In the genomic region with DNA sequence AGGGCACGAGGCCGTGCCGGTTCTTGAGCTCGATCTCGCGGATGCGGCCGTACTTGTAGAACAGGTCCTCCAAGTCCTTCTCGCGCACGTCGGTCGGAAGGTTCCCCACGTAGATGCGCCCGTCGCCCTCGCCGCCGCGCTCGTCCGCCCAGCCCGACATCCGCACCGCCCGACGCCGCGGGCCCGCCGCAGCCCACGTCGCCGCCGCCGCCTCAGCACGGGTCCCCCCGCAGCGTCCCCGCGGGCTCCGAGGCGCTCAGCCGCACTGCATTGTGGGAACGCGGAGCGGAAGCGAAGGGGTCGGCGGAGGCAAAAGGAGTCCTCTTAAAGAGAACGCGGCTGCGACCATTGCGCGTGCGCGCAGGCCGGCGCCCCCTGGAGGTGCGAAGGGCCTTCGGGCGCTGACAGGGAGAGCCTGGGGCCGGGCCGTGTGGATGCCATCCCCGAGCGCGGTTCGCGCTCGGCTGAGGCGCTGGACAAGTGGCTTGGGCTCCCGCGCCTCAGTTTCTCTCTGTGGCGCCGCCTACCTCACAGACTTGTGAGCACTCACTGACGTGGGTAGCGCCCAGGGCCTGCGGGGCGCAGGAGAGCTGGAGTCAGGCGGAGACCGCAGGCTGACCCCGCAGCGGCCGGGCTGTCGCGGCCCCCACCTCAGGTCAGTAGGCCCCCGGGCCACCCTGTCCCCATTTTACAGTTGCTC, we compare ENCODE assay signal across 1 cellular context.
TF ChIP-seq lines count a peak whose summit lies in the region.

A gene with protein sequence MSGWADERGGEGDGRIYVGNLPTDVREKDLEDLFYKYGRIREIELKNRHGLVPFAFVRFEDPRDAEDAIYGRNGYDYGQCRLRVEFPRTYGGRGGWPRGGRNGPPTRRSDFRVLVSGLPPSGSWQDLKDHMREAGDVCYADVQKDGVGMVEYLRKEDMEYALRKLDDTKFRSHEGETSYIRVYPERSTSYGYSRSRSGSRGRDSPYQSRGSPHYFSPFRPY (minus strand): TSS at position 299 of the 700 bp plus-strand sequence. CDS start 139 bp downstream, at position 160.

TF ChIP-seq in HEK293, 187 proteins besides CTCF, POLR2A, EP300 and RAD21 (continued from another document and continues in another):
- TF ChIP-seq, protein P1, sequence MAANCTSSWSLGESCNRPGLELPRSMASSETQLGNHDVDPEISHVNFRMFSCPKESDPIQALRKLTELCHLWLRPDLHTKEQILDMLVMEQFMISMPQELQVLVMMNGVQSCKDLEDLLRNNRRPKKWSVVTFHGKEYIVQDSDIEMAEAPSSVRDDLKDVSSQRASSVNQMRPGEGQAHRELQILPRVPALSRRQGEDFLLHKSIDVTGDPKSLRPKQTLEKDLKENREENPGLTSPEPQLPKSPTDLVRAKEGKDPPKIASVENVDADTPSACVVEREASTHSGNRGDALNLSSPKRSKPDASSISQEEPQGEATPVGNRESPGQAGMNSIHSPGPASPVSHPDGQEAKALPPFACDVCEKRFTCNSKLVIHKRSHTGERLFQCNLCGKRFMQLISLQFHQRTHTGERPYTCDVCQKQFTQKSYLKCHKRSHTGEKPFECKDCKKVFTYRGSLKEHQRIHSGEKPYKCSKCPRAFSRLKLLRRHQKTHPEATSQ (tag by site-specific recombination; IDR thresholded peaks at IDR 0.05), result peak; percentile 73; the same call in 1 of the 2 replicates
- TF ChIP-seq ZNF2 (tag by site-specific recombination; IDR thresholded peaks at IDR 0.05) (peak; percentile 55; the same call in 1 of the 2 replicates), ZNF561 (tag by site-specific recombination; IDR thresholded peaks at IDR 0.05; ENCODE audit: borderline replicate concordance) (peak; percentile 95), ZNF600 (tag by site-specific recombination; IDR thresholded peaks at IDR 0.05) (no peak), YY1 (tag by site-specific recombination; IDR thresholded peaks at IDR 0.05) (no peak; the same call in none of the 2 replicates), ZNF571 (tag by site-specific recombination; IDR thresholded peaks at IDR 0.05) (no peak), GLI4 (tag by site-specific recombination; IDR thresholded peaks at IDR 0.05) (no peak), KLF8 (tag by site-specific recombination; IDR thresholded peaks at IDR 0.05) (peak; percentile 25; the same call in 1 of the 2 replicates), ZNF354C (tag by site-specific recombination; IDR thresholded peaks at IDR 0.05; ENCODE audit: borderline replicate concordance, low read depth) (no peak), ZNF423 (tag by site-specific recombination; IDR thresholded peaks at IDR 0.05) (peak; percentile 100), TRIM28 (IDR thresholded peaks at IDR 0.05; ENCODE audit: borderline replicate concordance, low read length) (peak; percentile 72; the same call in 1 of the 2 replicates), SP3 (tag by site-specific recombination; IDR thresholded peaks at IDR 0.05) (peak; percentile 12; the same call in 1 of the 2 replicates), GFI1B (tag by site-specific recombination; IDR thresholded peaks at IDR 0.05) (no peak), ZNF335 (tag by site-specific recombination; conservative IDR thresholded peaks at IDR 0.05) (peak; percentile 100), ZNF10 (tag by site-specific recombination; IDR thresholded peaks at IDR 0.05) (no peak), ZNF677 (tag by site-specific recombination; IDR thresholded peaks at IDR 0.05) (peak; percentile 57; the same call in 1 of the 2 replicates), ZFP69B (tag by site-specific recombination; IDR thresholded peaks at IDR 0.05) (peak; percentile 50), ZBTB20 (tag by site-specific recombination; IDR thresholded peaks at IDR 0.05) (peak; percentile 40; the same call in 1 of the 2 replicates), ZNF391 (tag by site-specific recombination; IDR thresholded peaks at IDR 0.05; ENCODE audit: borderline replicate concordance, low read depth) (peak; percentile 54; the same call in 1 of the 2 replicates), ZNF776 (tag by site-specific recombination; IDR thresholded peaks at IDR 0.05; ENCODE audit: borderline replicate concordance) (no peak), ZNF610 (tag by site-specific recombination; IDR thresholded peaks at IDR 0.05; ENCODE audit: borderline replicate concordance) (peak; percentile 47; the same call in 1 of the 2 replicates), ZEB2 (tag by site-specific recombination; IDR thresholded peaks at IDR 0.05) (peak; percentile 75; the same call in 1 of the 2 replicates), ZBTB8A (tag by site-specific recombination; IDR thresholded peaks at IDR 0.05) (peak; percentile 87), ZNF660 (tag by site-specific recombination; IDR thresholded peaks at IDR 0.05) (0 out of 2 replicates have a peak, but pooled peaks have one; percentile 24), ZNF701 (tag by site-specific recombination; IDR thresholded peaks at IDR 0.05) (no peak), MZF1 (tag by site-specific recombination; IDR thresholded peaks at IDR 0.05; ENCODE audit: borderline replicate concordance) (no peak), BCL11B (tag by site-specific recombination; IDR thresholded peaks at IDR 0.05; ENCODE audit: low read depth) (0 out of 2 replicates have a peak, but pooled peaks have one; percentile 34), ZNF223 (tag by site-specific recombination; IDR thresholded peaks at IDR 0.05) (no peak), BCL11A (tag by site-specific recombination; IDR thresholded peaks at IDR 0.05; ENCODE audit: low read depth) (peak; percentile 85; the same call in 1 of the 2 replicates), HOXC10 (CRISPR knock-in tag; IDR thresholded peaks at IDR 0.05) (no peak), ZNF302 (tag by site-specific recombination; IDR thresholded peaks at IDR 0.05; ENCODE audit: low read depth) (no peak), ZNF501 (tag by site-specific recombination; IDR thresholded peaks at IDR 0.05) (peak; percentile 76), ZNF843 (tag by site-specific recombination; IDR thresholded peaks at IDR 0.05) (0 out of 2 replicates have a peak, but pooled peaks have one; percentile 31), SP2 (tag by site-specific recombination; IDR thresholded peaks at IDR 0.05) (peak; percentile 48), ZNF24 (tag by site-specific recombination; IDR thresholded peaks at IDR 0.05) (0 out of 2 replicates have a peak, but pooled peaks have one; percentile 31), ZFP37 (tag by site-specific recombination; IDR thresholded peaks at IDR 0.05) (peak; percentile 38; the same call in 1 of the 2 replicates)
- TF ChIP-seq, protein P2, sequence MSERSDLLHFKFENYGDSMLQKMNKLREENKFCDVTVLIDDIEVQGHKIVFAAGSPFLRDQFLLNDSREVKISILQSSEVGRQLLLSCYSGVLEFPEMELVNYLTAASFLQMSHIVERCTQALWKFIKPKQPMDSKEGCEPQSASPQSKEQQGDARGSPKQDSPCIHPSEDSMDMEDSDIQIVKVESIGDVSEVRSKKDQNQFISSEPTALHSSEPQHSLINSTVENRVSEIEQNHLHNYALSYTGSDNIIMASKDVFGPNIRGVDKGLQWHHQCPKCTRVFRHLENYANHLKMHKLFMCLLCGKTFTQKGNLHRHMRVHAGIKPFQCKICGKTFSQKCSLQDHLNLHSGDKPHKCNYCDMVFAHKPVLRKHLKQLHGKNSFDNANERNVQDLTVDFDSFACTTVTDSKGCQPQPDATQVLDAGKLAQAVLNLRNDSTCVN (tag by site-specific recombination; optimal IDR thresholded peaks at IDR 0.05), result peak; percentile 90
- TF ChIP-seq, protein P3, sequence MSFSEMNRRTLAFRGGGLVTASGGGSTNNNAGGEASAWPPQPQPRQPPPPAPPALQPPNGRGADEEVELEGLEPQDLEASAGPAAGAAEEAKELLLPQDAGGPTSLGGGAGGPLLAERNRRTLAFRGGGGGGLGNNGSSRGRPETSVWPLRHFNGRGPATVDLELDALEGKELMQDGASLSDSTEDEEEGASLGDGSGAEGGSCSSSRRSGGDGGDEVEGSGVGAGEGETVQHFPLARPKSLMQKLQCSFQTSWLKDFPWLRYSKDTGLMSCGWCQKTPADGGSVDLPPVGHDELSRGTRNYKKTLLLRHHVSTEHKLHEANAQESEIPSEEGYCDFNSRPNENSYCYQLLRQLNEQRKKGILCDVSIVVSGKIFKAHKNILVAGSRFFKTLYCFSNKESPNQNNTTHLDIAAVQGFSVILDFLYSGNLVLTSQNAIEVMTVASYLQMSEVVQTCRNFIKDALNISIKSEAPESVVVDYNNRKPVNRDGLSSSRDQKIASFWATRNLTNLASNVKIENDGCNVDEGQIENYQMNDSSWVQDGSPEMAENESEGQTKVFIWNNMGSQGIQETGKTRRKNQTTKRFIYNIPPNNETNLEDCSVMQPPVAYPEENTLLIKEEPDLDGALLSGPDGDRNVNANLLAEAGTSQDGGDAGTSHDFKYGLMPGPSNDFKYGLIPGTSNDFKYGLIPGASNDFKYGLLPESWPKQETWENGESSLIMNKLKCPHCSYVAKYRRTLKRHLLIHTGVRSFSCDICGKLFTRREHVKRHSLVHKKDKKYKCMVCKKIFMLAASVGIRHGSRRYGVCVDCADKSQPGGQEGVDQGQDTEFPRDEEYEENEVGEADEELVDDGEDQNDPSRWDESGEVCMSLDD (tag by site-specific recombination; IDR thresholded peaks at IDR 0.05), result no peak; the same call in 1 of the 2 replicates
- TF ChIP-seq, protein P4, sequence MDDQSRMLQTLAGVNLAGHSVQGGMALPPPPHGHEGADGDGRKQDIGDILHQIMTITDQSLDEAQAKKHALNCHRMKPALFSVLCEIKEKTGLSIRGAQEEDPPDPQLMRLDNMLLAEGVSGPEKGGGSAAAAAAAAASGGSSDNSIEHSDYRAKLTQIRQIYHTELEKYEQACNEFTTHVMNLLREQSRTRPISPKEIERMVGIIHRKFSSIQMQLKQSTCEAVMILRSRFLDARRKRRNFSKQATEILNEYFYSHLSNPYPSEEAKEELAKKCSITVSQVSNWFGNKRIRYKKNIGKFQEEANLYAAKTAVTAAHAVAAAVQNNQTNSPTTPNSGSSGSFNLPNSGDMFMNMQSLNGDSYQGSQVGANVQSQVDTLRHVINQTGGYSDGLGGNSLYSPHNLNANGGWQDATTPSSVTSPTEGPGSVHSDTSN (CRISPR knock-in tag; IDR thresholded peaks at IDR 0.05), result peak; percentile 64; the same call in 1 of the 2 replicates
- TF ChIP-seq, protein P5, sequence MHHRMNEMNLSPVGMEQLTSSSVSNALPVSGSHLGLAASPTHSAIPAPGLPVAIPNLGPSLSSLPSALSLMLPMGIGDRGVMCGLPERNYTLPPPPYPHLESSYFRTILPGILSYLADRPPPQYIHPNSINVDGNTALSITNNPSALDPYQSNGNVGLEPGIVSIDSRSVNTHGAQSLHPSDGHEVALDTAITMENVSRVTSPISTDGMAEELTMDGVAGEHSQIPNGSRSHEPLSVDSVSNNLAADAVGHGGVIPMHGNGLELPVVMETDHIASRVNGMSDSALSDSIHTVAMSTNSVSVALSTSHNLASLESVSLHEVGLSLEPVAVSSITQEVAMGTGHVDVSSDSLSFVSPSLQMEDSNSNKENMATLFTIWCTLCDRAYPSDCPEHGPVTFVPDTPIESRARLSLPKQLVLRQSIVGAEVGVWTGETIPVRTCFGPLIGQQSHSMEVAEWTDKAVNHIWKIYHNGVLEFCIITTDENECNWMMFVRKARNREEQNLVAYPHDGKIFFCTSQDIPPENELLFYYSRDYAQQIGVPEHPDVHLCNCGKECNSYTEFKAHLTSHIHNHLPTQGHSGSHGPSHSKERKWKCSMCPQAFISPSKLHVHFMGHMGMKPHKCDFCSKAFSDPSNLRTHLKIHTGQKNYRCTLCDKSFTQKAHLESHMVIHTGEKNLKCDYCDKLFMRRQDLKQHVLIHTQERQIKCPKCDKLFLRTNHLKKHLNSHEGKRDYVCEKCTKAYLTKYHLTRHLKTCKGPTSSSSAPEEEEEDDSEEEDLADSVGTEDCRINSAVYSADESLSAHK (tag by site-specific recombination; IDR thresholded peaks at IDR 0.05), result no peak
- TF ChIP-seq, protein P6, sequence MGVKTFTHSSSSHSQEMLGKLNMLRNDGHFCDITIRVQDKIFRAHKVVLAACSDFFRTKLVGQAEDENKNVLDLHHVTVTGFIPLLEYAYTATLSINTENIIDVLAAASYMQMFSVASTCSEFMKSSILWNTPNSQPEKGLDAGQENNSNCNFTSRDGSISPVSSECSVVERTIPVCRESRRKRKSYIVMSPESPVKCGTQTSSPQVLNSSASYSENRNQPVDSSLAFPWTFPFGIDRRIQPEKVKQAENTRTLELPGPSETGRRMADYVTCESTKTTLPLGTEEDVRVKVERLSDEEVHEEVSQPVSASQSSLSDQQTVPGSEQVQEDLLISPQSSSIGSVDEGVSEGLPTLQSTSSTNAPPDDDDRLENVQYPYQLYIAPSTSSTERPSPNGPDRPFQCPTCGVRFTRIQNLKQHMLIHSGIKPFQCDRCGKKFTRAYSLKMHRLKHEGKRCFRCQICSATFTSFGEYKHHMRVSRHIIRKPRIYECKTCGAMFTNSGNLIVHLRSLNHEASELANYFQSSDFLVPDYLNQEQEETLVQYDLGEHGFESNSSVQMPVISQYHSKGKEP (tag by site-specific recombination; IDR thresholded peaks at IDR 0.05), result 0 out of 2 replicates have a peak, but pooled peaks have one; percentile 44
- TF ChIP-seq, protein P7, sequence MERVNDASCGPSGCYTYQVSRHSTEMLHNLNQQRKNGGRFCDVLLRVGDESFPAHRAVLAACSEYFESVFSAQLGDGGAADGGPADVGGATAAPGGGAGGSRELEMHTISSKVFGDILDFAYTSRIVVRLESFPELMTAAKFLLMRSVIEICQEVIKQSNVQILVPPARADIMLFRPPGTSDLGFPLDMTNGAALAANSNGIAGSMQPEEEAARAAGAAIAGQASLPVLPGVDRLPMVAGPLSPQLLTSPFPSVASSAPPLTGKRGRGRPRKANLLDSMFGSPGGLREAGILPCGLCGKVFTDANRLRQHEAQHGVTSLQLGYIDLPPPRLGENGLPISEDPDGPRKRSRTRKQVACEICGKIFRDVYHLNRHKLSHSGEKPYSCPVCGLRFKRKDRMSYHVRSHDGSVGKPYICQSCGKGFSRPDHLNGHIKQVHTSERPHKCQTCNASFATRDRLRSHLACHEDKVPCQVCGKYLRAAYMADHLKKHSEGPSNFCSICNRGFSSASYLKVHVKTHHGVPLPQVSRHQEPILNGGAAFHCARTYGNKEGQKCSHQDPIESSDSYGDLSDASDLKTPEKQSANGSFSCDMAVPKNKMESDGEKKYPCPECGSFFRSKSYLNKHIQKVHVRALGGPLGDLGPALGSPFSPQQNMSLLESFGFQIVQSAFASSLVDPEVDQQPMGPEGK (tag by site-specific recombination; IDR thresholded peaks at IDR 0.05), result peak; percentile 83
